In genomic region chr9:22175972-22176545, GRCh38 we compare ENCODE assay signal across 18 cellular contexts.
DNase-seq lines count a peak whose midpoint lies in the region; ATAC-seq and TF ChIP-seq lines count a peak whose summit lies in the region.
"Had no signal": no experiment of that assay in that cellular context is flagged by ENCODE, and none has a peak within 500 bp of the region (broad histone marks: within the 10 kb centered on the region; RNA-seq: fewer than 3 reads in every experiment).

No MANE protein-coding gene starts in this region.

- no peak overlapping the region for H3K27ac ChIP-seq in breast epithelium
- H3K27ac ChIP-seq: neutrophil, PC-9, SK-N-MC, testis had no signal

- H2AFZ ChIP-seq in Loucy (ENCODE audit: low read length), result no peak overlapping the region
- H2AFZ ChIP-seq: PC-9 had no signal

- no peaks in the 10 kb centered on the region for H3K9me2 ChIP-seq in Loucy (replicated peaks; ENCODE audit: low read depth, low read length)

- peak overlapping the region; percentile 46 for H3K4me3 ChIP-seq in Loucy (ENCODE audit: low read length, poor library complexity, severe bottlenecking)
- no peak overlapping the region for H3K4me3 ChIP-seq in H7 (ENCODE audit: insufficient read depth, low read depth, low read length)
- no peak overlapping the region for H3K4me3 ChIP-seq in breast epithelium
- H3K4me3 ChIP-seq: PC-9, SK-N-MC, testis had no signal

- TF ChIP-seq CTCF in Loucy (conservative IDR thresholded peaks at IDR 0.05; ENCODE audit: low read length), result no peak
- no peak for TF ChIP-seq CTCF in breast epithelium (IDR thresholded peaks at IDR 0.05)

- H3K4me3 Mint-ChIP-seq in stimulated activated naive CD8-positive, alpha-beta T cell treated with anti-CD3 and anti-CD28 coated beads, Interleukin-15, amount 100 ng/mL, for 72 hours, result peak overlapping the region in 1 of 2 donors; percentile 0
- no peak overlapping the region for H3K4me3 Mint-ChIP-seq in stimulated activated naive B cell treated with anti-CD40 and anti-IgM and Interleukin-4, amounts not matched to agents 10 μg/mL and 1 μg/mL and 100 μg/mL, for 72 hours
- H3K4me3 Mint-ChIP-seq: H9 had no signal

- H3K4me1 ChIP-seq in Loucy (ENCODE audit: insufficient read depth, low read length, poor library complexity, severe bottlenecking), result peaks cover 8% of the 10 kb centered on the region
- no peaks in the 10 kb centered on the region for H3K4me1 ChIP-seq in breast epithelium
- H3K4me1 ChIP-seq: testis had no signal

- H3K9me3 Mint-ChIP-seq in stimulated activated naive CD8-positive, alpha-beta T cell treated with anti-CD3 and anti-CD28 coated beads, Interleukin-15, amount 100 ng/mL, for 72 hours, result no peaks in the 10 kb centered on the region
- H3K9me3 Mint-ChIP-seq in stimulated activated naive B cell treated with anti-CD40 and anti-IgM and Interleukin-4, amounts not matched to agents 10 μg/mL and 1 μg/mL and 100 μg/mL, for 72 hours, result peaks cover 10 to 19% of the 10 kb centered on the region in 2 donors

- no peaks in the 10 kb centered on the region for H3K9me3 ChIP-seq in Loucy (ENCODE audit: insufficient read depth, low read depth, low read length)
- H3K9me3 ChIP-seq in breast epithelium, result no peaks in the 10 kb centered on the region
- H3K9me3 ChIP-seq: neutrophil, testis had no signal

- H3K36me3 ChIP-seq in Loucy (ENCODE audit: insufficient read depth, low read length) (no peaks in the 10 kb centered on the region), H7 (replicated peaks; ENCODE audit: control insufficient read depth, insufficient read depth, low read length) (no peaks in the 10 kb centered on the region), breast epithelium (no peaks in the 10 kb centered on the region)
- H3K36me3 ChIP-seq: neutrophil had no signal

- H3K4me2 ChIP-seq in Loucy (ENCODE audit: low read depth, low read length, poor library complexity, severe bottlenecking), result peak overlapping the region; percentile 40
- H3K4me2 ChIP-seq: PC-9 had no signal

- DNase-seq in stimulated activated naive CD8-positive, alpha-beta T cell treated with anti-CD3 and anti-CD28 coated beads, Interleukin-15, amount 100 ng/mL, for 72 hours, result no peak
- no peak for DNase-seq in stimulated activated naive CD8-positive, alpha-beta T cell treated with anti-CD3 and anti-CD28 coated beads, Interleukin-15, Interleukin-2, amounts not matched to agents 100 U/mL and 50 U/mL, for 24 hours
- no peak for DNase-seq in stimulated activated naive B cell treated with anti-CD40 and anti-IgM and Interleukin-4, amounts not matched to agents 10 μg/mL and 1 μg/mL and 100 μg/mL, for 72 hours
- DNase-seq in LoVo (ENCODE audit: low spot score) (no peak), H7 (no peak), breast epithelium (ENCODE audit: low spot score in 2 of 2) (no peak)
- DNase-seq: amygdala, H9, left cardiac atrium, NCI-H2081, NCI-H524 treated with DMSO at 0.1 percent for 48 hours, PC-9, right cardiac atrium, testis had no signal

- no peaks in the 10 kb centered on the region for H4K20me1 ChIP-seq in Loucy (ENCODE audit: insufficient read depth, low read length, poor library complexity, severe bottlenecking)

- H3K27ac Mint-ChIP-seq in stimulated activated naive CD8-positive, alpha-beta T cell treated with anti-CD3 and anti-CD28 coated beads, Interleukin-15, amount 100 ng/mL, for 72 hours, result no peak overlapping the region
- H3K27ac Mint-ChIP-seq in stimulated activated naive B cell treated with anti-CD40 and anti-IgM and Interleukin-4, amounts not matched to agents 10 μg/mL and 1 μg/mL and 100 μg/mL, for 72 hours, result no peak overlapping the region
- H3K27ac Mint-ChIP-seq: H9 had no signal

- TF ChIP-seq POLR2A in breast epithelium (IDR thresholded peaks at IDR 0.05), result no peak

- no peaks in the 10 kb centered on the region for H3K27me3 ChIP-seq in Loucy (ENCODE audit: insufficient read depth, low read length, poor library complexity, severe bottlenecking)
- no peaks in the 10 kb centered on the region for H3K27me3 ChIP-seq in H7 (ENCODE audit: control insufficient read depth, insufficient read depth, low read length)
- H3K27me3 ChIP-seq in breast epithelium, result no peaks in the 10 kb centered on the region
- H3K27me3 ChIP-seq: neutrophil, testis had no signal

- no peak overlapping the region for H3K9ac ChIP-seq in Loucy (ENCODE audit: low read depth, low read length, poor library complexity, severe bottlenecking)

- peak; percentile 98 for ATAC-seq in stimulated activated naive CD8-positive, alpha-beta T cell treated with anti-CD3 and anti-CD28 coated beads, Interleukin-15, amount 100 ng/mL, for 72 hours
- no peak for ATAC-seq in stimulated activated naive CD8-positive, alpha-beta T cell treated with anti-CD3 and anti-CD28 coated beads, Interleukin-15, Interleukin-2, amounts not matched to agents 100 U/mL and 50 U/mL, for 24 hours
- ATAC-seq in HG02884 (IDR thresholded peaks at IDR 0.05; ENCODE audit: unreplicated experiment), result peak; percentile 74
- ATAC-seq in stimulated activated naive B cell treated with anti-CD40 and anti-IgM and Interleukin-4, amounts not matched to agents 10 μg/mL and 1 μg/mL and 100 μg/mL, for 72 hours (replicated peaks), result peak; percentile 65 to 70
- ATAC-seq: left cardiac atrium, right cardiac atrium had no signal

- H3F3A ChIP-seq in Loucy (ENCODE audit: low read depth), result no peaks in the 10 kb centered on the region

- intact Hi-C loops in breast epithelium (cut with DNase I; ENCODE audit: low total_unique reads), result no loop called here

- peaks cover 32% of the 10 kb centered on the region for H3K27me3 Mint-ChIP-seq in stimulated activated naive CD8-positive, alpha-beta T cell treated with anti-CD3 and anti-CD28 coated beads, Interleukin-15, amount 100 ng/mL, for 72 hours
- H3K27me3 Mint-ChIP-seq in stimulated activated naive B cell treated with anti-CD40 and anti-IgM and Interleukin-4, amounts not matched to agents 10 μg/mL and 1 μg/mL and 100 μg/mL, for 72 hours, result no peaks in the 10 kb centered on the region

- peaks cover 10% of the 10 kb centered on the region for H3K4me1 Mint-ChIP-seq in stimulated activated naive CD8-positive, alpha-beta T cell treated with anti-CD3 and anti-CD28 coated beads, Interleukin-15, amount 100 ng/mL, for 72 hours
- peaks cover 15 to 42% of the 10 kb centered on the region in 2 donors for H3K4me1 Mint-ChIP-seq in stimulated activated naive B cell treated with anti-CD40 and anti-IgM and Interleukin-4, amounts not matched to agents 10 μg/mL and 1 μg/mL and 100 μg/mL, for 72 hours
- H3K4me1 Mint-ChIP-seq: H9 had no signal

- no peaks in the 10 kb centered on the region for H3K79me2 ChIP-seq in Loucy (ENCODE audit: insufficient read depth, low read length)

- H3K36me3 Mint-ChIP-seq in stimulated activated naive B cell treated with anti-CD40 and anti-IgM and Interleukin-4, amounts not matched to agents 10 μg/mL and 1 μg/mL and 100 μg/mL, for 72 hours, result peaks cover 8 to 17% of the 10 kb centered on the region in 2 donors
